Comparison of ENCODE assay signal across 8 cellular contexts in the genomic region with DNA sequence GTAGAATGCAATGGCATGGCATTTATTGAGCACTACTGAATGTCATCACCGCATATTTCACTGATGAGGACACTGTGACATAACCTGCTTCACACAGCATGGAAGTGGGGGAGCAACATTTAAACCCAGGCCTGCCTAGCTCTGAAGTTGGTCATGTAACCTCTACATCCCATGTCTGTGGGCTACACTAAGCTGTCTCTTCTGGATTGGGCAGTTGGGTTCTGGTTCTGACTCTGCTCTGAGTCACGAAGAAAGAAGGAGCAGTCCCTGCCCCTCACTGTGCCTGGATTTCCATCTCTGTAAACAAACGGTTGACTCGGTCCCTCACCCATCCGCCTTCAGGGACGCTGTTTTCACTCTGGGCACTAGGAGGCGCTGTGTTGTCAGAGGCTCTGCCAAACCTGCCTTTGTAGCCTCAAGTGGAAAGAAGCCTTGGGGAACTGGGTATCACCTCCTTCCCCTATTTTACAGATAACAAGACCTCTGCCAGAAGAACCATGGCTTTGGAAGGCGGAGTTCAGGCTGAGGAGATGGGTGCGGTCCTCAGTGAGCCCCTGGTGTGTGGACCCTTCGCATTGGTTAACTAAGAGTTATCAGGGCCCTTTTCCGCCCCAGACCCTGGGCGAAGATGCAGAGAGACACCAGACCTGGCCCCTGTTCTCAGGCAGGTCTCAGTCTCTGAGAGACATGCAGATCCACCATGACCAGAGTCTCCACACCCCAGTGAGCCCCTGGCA. TPM values are rescaled to one million over a fixed set of nuclear protein-coding genes. Genes with fewer than 3 reads are reported as not detected.
DNase-seq lines count a peak whose midpoint lies in the region; ATAC-seq and TF ChIP-seq lines count a peak whose summit lies in the region.

No MANE protein-coding gene starts in this region.

- no peaks in the 10 kb centered on the region for H3K36me3 Mint-ChIP-seq in activated CD4-positive, alpha-beta T cell treated with anti-CD3 and anti-CD28 coated beads, Interleukin-2, amount 10 ng/mL, durations not matched to agents 24 days and 14 days (ENCODE audit: low read depth)

- H3K4me3 ChIP-seq in BE2C (ENCODE audit: low read depth, low read length) (no peak overlapping the region), GM23248 (no peak overlapping the region), dorsolateral prefrontal cortex (no peak overlapping the region), mesodermal cell (ENCODE audit: extremely low read depth, insufficient read depth, low read length, poor library complexity, severe bottlenecking) (no peak overlapping the region)

- no peaks in the 10 kb centered on the region for H3K9me2 ChIP-seq in GM23248 (ENCODE audit: insufficient read depth)

- no peak for ATAC-seq in GM19455 (IDR thresholded peaks at IDR 0.05; ENCODE audit: unreplicated experiment)

- H3K4me1 Mint-ChIP-seq in activated CD4-positive, alpha-beta T cell treated with anti-CD3 and anti-CD28 coated beads, Interleukin-2, amount 10 ng/mL, durations not matched to agents 24 days and 14 days = peaks cover 2% of the 10 kb centered on the region

- no peaks in the 10 kb centered on the region for H3K27me3 ChIP-seq in BE2C
- no peaks in the 10 kb centered on the region for H3K27me3 ChIP-seq in GM23248 (replicated peaks; ENCODE audit: insufficient read depth)
- peaks cover 0 to 8% (median 0%) of the 10 kb centered on the region in 45 donors for H3K27me3 ChIP-seq in dorsolateral prefrontal cortex

- no peak overlapping the region for H3K27ac Mint-ChIP-seq in activated CD4-positive, alpha-beta T cell treated with anti-CD3 and anti-CD28 coated beads, Interleukin-2, amount 10 ng/mL, durations not matched to agents 24 days and 14 days

- peaks cover 17% of the 10 kb centered on the region for H3K27me3 Mint-ChIP-seq in activated CD4-positive, alpha-beta T cell treated with anti-CD3 and anti-CD28 coated beads, Interleukin-2, amount 10 ng/mL, durations not matched to agents 24 days and 14 days

- H3F3A ChIP-seq in GM23248 (ENCODE audit: insufficient read depth) = peaks cover 17% of the 10 kb centered on the region

- peak overlapping the region; percentile 23; the same call in 1 of the 2 replicates for H2AFZ ChIP-seq in GM23248

- peak overlapping the region; percentile 19; the same call in 1 of the 2 replicates for H3K9ac ChIP-seq in GM23248

- H3K4me1 ChIP-seq in BE2C = peaks cover 3% of the 10 kb centered on the region
- H3K4me1 ChIP-seq in GM23248 (ENCODE audit: insufficient read depth) = peaks cover 11% of the 10 kb centered on the region; the same call in 1 of the 2 replicates
- peaks cover 17% of the 10 kb centered on the region for H3K4me1 ChIP-seq in mesodermal cell (ENCODE audit: control insufficient read depth, insufficient read depth, low read length, poor library complexity, severe bottlenecking)

- peak overlapping the region; percentile 29 for H3K4me2 ChIP-seq in GM23248 (ENCODE audit: unreplicated experiment)

- peaks cover 51% of the 10 kb centered on the region for H3K36me3 ChIP-seq in BE2C
- H3K36me3 ChIP-seq in GM23248 (ENCODE audit: low read depth) = no peaks in the 10 kb centered on the region
- no peaks in the 10 kb centered on the region for H3K36me3 ChIP-seq in mesodermal cell (ENCODE audit: control insufficient read depth, insufficient read depth, low read length)

- no peaks in the 10 kb centered on the region for H3K9me3 Mint-ChIP-seq in activated CD4-positive, alpha-beta T cell treated with anti-CD3 and anti-CD28 coated beads, Interleukin-2, amount 10 ng/mL, durations not matched to agents 24 days and 14 days

- in situ Hi-C loops in GM23248 (cut with MboI) = loop anchor here (25.0 kb wide), 1 partner anchor 458 kb away; no protein-coding TSS in a partner anchor

- 36 to 38% methylated on average over 12 of the region's 12 CpGs for WGBS in GM23248 (ENCODE audit: low coverage in 1 of 2, low lambda C conversion rate in 2 of 2, missing lambda C conversion rate in 2 of 2), 2 experiments
- 35 to 36% methylated on average over 12 of the region's 12 CpGs for WGBS in mesodermal cell (ENCODE audit: insufficient coverage in 2 of 2), 2 experiments

- H3K9me3 ChIP-seq in BE2C (no peaks in the 10 kb centered on the region), GM23248 (ENCODE audit: low read depth) (no peaks in the 10 kb centered on the region), mesodermal cell (ENCODE audit: control insufficient read depth, low read length) (no peaks in the 10 kb centered on the region)

- no peaks in the 10 kb centered on the region for H4K20me1 ChIP-seq in GM23248 (ENCODE audit: insufficient read depth)

- TF ChIP-seq CTCF in BE2C (IDR thresholded peaks at IDR 0.05; ENCODE audit: low read depth, low read length) (peak; percentile 98), dorsolateral prefrontal cortex (IDR thresholded peaks at IDR 0.05 in 54 of 56, conservative IDR thresholded peaks at IDR 0.05 in 2 of 56; ENCODE audit: low read depth in 1 of 56, partially characterized antibody in 56 of 56) (peak; percentile 13 to 77 (median 70))

- no peak overlapping the region for H3K4me3 Mint-ChIP-seq in activated CD4-positive, alpha-beta T cell treated with anti-CD3 and anti-CD28 coated beads, Interleukin-2, amount 10 ng/mL, durations not matched to agents 24 days and 14 days

- no peaks in the 10 kb centered on the region for H3K79me2 ChIP-seq in GM23248 (ENCODE audit: insufficient read depth)

- H3K27ac ChIP-seq in GM23248 = peak overlapping the region; percentile 55
- H3K27ac ChIP-seq in dorsolateral prefrontal cortex = no peak overlapping the region
- H3K27ac ChIP-seq in mesodermal cell (ENCODE audit: low read depth, low read length, severe bottlenecking) = peak overlapping the region; percentile 85

- peak; percentile 76 for DNase-seq in BE2C
- peak; percentile 93 for DNase-seq in GM23248
- peak; percentile 37 to 84 for DNase-seq in NCI-H526 (lab: John Stamatoyannopoulos, UW)
- DNase-seq in activated CD4-positive, alpha-beta T cell treated with anti-CD3 and anti-CD28 coated beads, Interleukin-2, amount 10 ng/mL, durations not matched to agents 24 days and 14 days = peak; percentile 94
- peak in 3 of 10 donors; percentile 30 to 65 (median 57) for DNase-seq in dorsolateral prefrontal cortex
- peak; percentile 44 to 65 for DNase-seq in stimulated activated CD8-positive, alpha-beta memory T cell treated with anti-CD3 and anti-CD28 coated beads, Interleukin-4, amount 100 ng/mL, for 4 hours (ENCODE audit: low read depth in 2 of 2, low spot score in 1 of 2)

- intact Hi-C loops in activated CD4-positive, alpha-beta T cell treated with anti-CD3 and anti-CD28 coated beads, Interleukin-2, amount 10 ng/mL, durations not matched to agents 24 days and 14 days (cut with micrococcal nuclease) = loop anchor here (1.0 kb wide), 1 partner anchor 40 kb away; no protein-coding TSS in a partner anchor
- intact Hi-C loops in dorsolateral prefrontal cortex (cut with DNase I) = no loop called here

RNA-seq across cellular contexts. Expression of a gene that starts 12.6 kb away (rescaled TPM):
- polyA plus RNA-seq in BE2C (2012; ENCODE audit: insufficient read depth, insufficient read length, low read depth) = 78.2 TPM
- total RNA-seq in GM23248 (2014; rRNA removed; shearing (Covaris generic)) = 23.5 and 24.2 TPM in 2 replicates
- polyA plus RNA-seq in GM23248 (2016; fragmentation: Nextera tagmentation; extraction: Ambion mirVana) = 15.3 and 16.5 TPM in 2 replicates
- 0.05 TPM in 1 of 2 replicates, not detected in the other for total RNA-seq in activated CD4-positive, alpha-beta T cell treated with anti-CD3 and anti-CD28 coated beads, Interleukin-2, amount 10 ng/mL, durations not matched to agents 24 days and 14 days
- 100 to 1,000 TPM in 102 of 120 experiments, 10 to 100 TPM in 18; 74.0 to 177 (median 117) TPM for total RNA-seq in dorsolateral prefrontal cortex
- polyA plus RNA-seq in mesodermal cell (2013, experiment 1 of 2) = 83.9 TPM
- 71.8 TPM for polyA plus RNA-seq in mesodermal cell (2013, experiment 2 of 2)

RNA-seq across cellular contexts. Expression of a gene that starts 23.3 kb away (rescaled TPM):
- 6.5 TPM for polyA plus RNA-seq in BE2C (2012; ENCODE audit: insufficient read depth, insufficient read length, low read depth)
- total RNA-seq in GM23248 (2014; rRNA removed; shearing (Covaris generic)) = 0.76 TPM in 1 of 2 replicates, not detected in the other
- polyA plus RNA-seq in GM23248 (2016; fragmentation: Nextera tagmentation; extraction: Ambion mirVana) = 0.99 and 1.5 TPM in 2 replicates
- not detected in 2 replicates for total RNA-seq in activated CD4-positive, alpha-beta T cell treated with anti-CD3 and anti-CD28 coated beads, Interleukin-2, amount 10 ng/mL, durations not matched to agents 24 days and 14 days
- 10 to 100 TPM in 4 of 120 experiments, 1 to 10 TPM in 93, under 1 TPM in 22, not detected in 1; 0.36 to 14.3 (median 1.8) TPM for total RNA-seq in dorsolateral prefrontal cortex
- polyA plus RNA-seq in mesodermal cell (2013, experiment 1 of 2) = 2.8 TPM
- 3.0 TPM for polyA plus RNA-seq in mesodermal cell (2013, experiment 2 of 2)

Comparison
In these comparisons a context has a peak if more than half of its experiments do, and no peak if none do; other contexts are left out.
1. H3K27ac ChIP-seq: peak in GM23248 (single experiment) and mesodermal cell (single experiment); none in dorsolateral prefrontal cortex (0 of 59).
2. RNA of a gene that starts 12.6 kb away (total RNA-seq): 74.0 to 177 TPM in dorsolateral prefrontal cortex and 23.5 to 24.2 TPM in GM23248; 0.05 TPM in activated CD4-positive, alpha-beta T cell treated with anti-CD3 and anti-CD28 coated beads, Interleukin-2, amount 10 ng/mL, durations not matched to agents 24 days and 14 days; every median in the first group is over 10 times any median in the second.